ENCODE assay signal across 1 cellular context in the genomic region with DNA sequence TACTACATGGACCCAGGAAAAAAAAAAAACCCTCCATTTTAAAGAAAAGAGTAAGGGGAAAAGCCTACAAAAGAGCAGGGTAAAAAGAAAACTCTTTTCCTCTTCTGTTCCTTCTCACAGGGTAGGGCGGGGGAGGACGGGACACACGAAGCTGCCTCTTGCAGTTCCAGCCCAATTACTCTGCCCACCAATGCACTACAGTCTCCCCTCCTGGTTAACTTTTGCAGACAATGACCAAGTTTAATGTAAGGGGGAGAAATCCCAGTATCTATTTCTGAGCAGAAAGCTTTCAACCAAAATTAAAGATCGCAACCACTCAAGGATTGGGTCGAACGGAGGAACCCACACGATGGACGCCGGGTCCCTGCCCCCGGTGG.
TF ChIP-seq lines count a peak whose summit lies in the region.

No MANE protein-coding gene starts in this region.

TF ChIP-seq in IMR-90, 13 proteins besides CTCF, POLR2A, EP300 and RAD21 (continued from another document):
- TF ChIP-seq USF2 (IDR thresholded peaks at IDR 0.05; ENCODE audit: low read depth, low read length) = no peak
- TF ChIP-seq MAFK (IDR thresholded peaks at IDR 0.05; ENCODE audit: low read depth, low read length) = no peak
- TF ChIP-seq MAZ (IDR thresholded peaks at IDR 0.05; ENCODE audit: borderline replicate concordance, low read depth, low read length) = no peak
- no peak for TF ChIP-seq MXI1 (IDR thresholded peaks at IDR 0.05; ENCODE audit: borderline replicate concordance, low read depth, low read length)
- TF ChIP-seq RFX5 (IDR thresholded peaks at IDR 0.05; ENCODE audit: low read depth, low read length) = no peak
TF ChIP-seq in IMR-90: peak in this region for 0.
